In genomic region chr3:170179444-170179843, GRCh38 we compare ENCODE assay signal across 10 cellular contexts. TPM values are rescaled to one million over a fixed set of nuclear protein-coding genes. Genes with fewer than 3 reads are reported as not detected.
DNase-seq lines count a peak whose midpoint lies in the region; ATAC-seq and TF ChIP-seq lines count a peak whose summit lies in the region.
"Had no signal": no experiment of that assay in that cellular context is flagged by ENCODE, and none has a peak within 500 bp of the region (broad histone marks: within the 10 kb centered on the region; RNA-seq: fewer than 3 reads in every experiment).

No MANE protein-coding gene starts in this region.

- no peak for DNase-seq in activated CD4-positive, alpha-beta T cell treated with anti-CD3 and anti-CD28 coated beads, Interleukin-2, amount 10 ng/mL, durations not matched to agents 7 days and 5 days
- no peak for DNase-seq in activated CD4-positive, alpha-beta T cell treated with anti-CD3 and anti-CD28 coated beads for 1 hour
- DNase-seq in hepatocyte (ENCODE audit: low spot score) (no peak), suprapubic skin (ENCODE audit: low spot score in 2 of 2) (no peak), cerebellar cortex (ENCODE audit: low spot score) (no peak), HT-29 (ENCODE audit: low spot score) (no peak)
- DNase-seq: NCI-H345 had no signal

- H2AFZ ChIP-seq in hepatocyte = no peak overlapping the region

- no peaks in the 10 kb centered on the region for H3K27me3 ChIP-seq in hepatocyte
- H3K27me3 ChIP-seq in suprapubic skin = no peaks in the 10 kb centered on the region
- H3K27me3 ChIP-seq: tibial nerve had no signal

- TF ChIP-seq CTCF in VCaP (conservative IDR thresholded peaks at IDR 0.05) (no peak), hepatocyte (IDR thresholded peaks at IDR 0.05; ENCODE audit: poor library complexity) (no peak), suprapubic skin (IDR thresholded peaks at IDR 0.05) (no peak)

- peak overlapping the region; percentile 100 for H3K27ac Mint-ChIP-seq in activated CD4-positive, alpha-beta T cell treated with anti-CD3 and anti-CD28 coated beads, Interleukin-2, amount 10 ng/mL, durations not matched to agents 7 days and 5 days

- H3K4me1 Mint-ChIP-seq in activated CD4-positive, alpha-beta T cell treated with anti-CD3 and anti-CD28 coated beads, Interleukin-2, amount 10 ng/mL, durations not matched to agents 7 days and 5 days = peaks cover 33% of the 10 kb centered on the region

- peak overlapping the region; percentile 89 for H3K4me2 ChIP-seq in hepatocyte

- H3K36me3 Mint-ChIP-seq in activated CD4-positive, alpha-beta T cell treated with anti-CD3 and anti-CD28 coated beads, Interleukin-2, amount 10 ng/mL, durations not matched to agents 7 days and 5 days (ENCODE audit: low read depth) = peaks cover 35% of the 10 kb centered on the region

- POLR2A ChIA-PET in activated CD4-positive, alpha-beta T cell treated with anti-CD3 and anti-CD28 coated beads, Interleukin-2, amount 10 ng/mL, durations not matched to agents 7 days and 5 days (lab: Charles Lee) = no interaction called here

- no peak for TF ChIP-seq POLR2A in suprapubic skin (IDR thresholded peaks at IDR 0.05)

- peak overlapping the region; percentile 83 for H3K4me3 ChIP-seq in hepatocyte
- peak overlapping the region; percentile 98 for H3K4me3 ChIP-seq in suprapubic skin

- no peaks in the 10 kb centered on the region for H3K9me3 ChIP-seq in hepatocyte (ENCODE audit: low read depth)
- no peaks in the 10 kb centered on the region for H3K9me3 ChIP-seq in suprapubic skin
- H3K9me3 ChIP-seq: tibial nerve had no signal

- peak overlapping the region; percentile 93 for H3K27ac ChIP-seq in VCaP
- peak overlapping the region; percentile 95 for H3K27ac ChIP-seq in hepatocyte
- no peak overlapping the region for H3K27ac ChIP-seq in suprapubic skin

- peaks cover 27% of the 10 kb centered on the region for H4K20me1 ChIP-seq in hepatocyte (ENCODE audit: insufficient read depth, poor library complexity, severe bottlenecking)

- WGBS in hepatocyte (ENCODE audit: low lambda C conversion rate, missing lambda C conversion rate) = 76% methylated on average over 1 of the region's 1 CpG
- WGBS in suprapubic skin = 39% methylated on average over 1 of the region's 1 CpG

- ATAC-seq in GM21360 (IDR thresholded peaks at IDR 0.05; ENCODE audit: unreplicated experiment) = no peak

- peak overlapping the region; percentile 98 for H3K4me3 Mint-ChIP-seq in activated CD4-positive, alpha-beta T cell treated with anti-CD3 and anti-CD28 coated beads, Interleukin-2, amount 10 ng/mL, durations not matched to agents 7 days and 5 days

- H3K4me1 ChIP-seq in hepatocyte (ENCODE audit: insufficient read depth) (peaks cover 15% of the 10 kb centered on the region), suprapubic skin (peaks cover 17% of the 10 kb centered on the region)

- H3K27me3 Mint-ChIP-seq in activated CD4-positive, alpha-beta T cell treated with anti-CD3 and anti-CD28 coated beads, Interleukin-2, amount 10 ng/mL, durations not matched to agents 7 days and 5 days = no peaks in the 10 kb centered on the region

- no peaks in the 10 kb centered on the region for H3K9me3 Mint-ChIP-seq in activated CD4-positive, alpha-beta T cell treated with anti-CD3 and anti-CD28 coated beads, Interleukin-2, amount 10 ng/mL, durations not matched to agents 7 days and 5 days

- no peaks in the 10 kb centered on the region for H3K36me3 ChIP-seq in hepatocyte (replicated peaks; ENCODE audit: insufficient read depth, low read depth)
- H3K36me3 ChIP-seq in suprapubic skin = peaks cover 38% of the 10 kb centered on the region

- H3K9me2 ChIP-seq in hepatocyte (replicated peaks; ENCODE audit: insufficient read depth) = no peaks in the 10 kb centered on the region

- peaks cover 61% of the 10 kb centered on the region for H3K79me2 ChIP-seq in hepatocyte

- CTCF ChIA-PET in activated CD4-positive, alpha-beta T cell treated with anti-CD3 and anti-CD28 coated beads, Interleukin-2, amount 10 ng/mL, durations not matched to agents 7 days and 5 days (lab: Charles Lee) = interaction anchor here (0.5 to 1.1 kb wide), 3 partner anchors 16 to 208 kb away, joined by 3 to 4 read pairs (median 4); no protein-coding TSS in a partner anchor

- TF ChIP-seq EP300 in suprapubic skin (IDR thresholded peaks at IDR 0.05) = no peak

RNA-seq across cellular contexts. Expression of gene PHC3, which starts 2.1 kb away (rescaled TPM):
- 100 to 1,000 TPM in 1 of 2 experiments, 10 to 100 TPM in 1; 67.5 to 103 TPM for total RNA-seq in activated CD4-positive, alpha-beta T cell treated with anti-CD3 and anti-CD28 coated beads, Interleukin-2, amount 10 ng/mL, durations not matched to agents 7 days and 5 days
- total RNA-seq in hepatocyte = 36.2 and 36.6 TPM in 2 replicates
- 39.8 and 39.9 TPM in 2 replicates for polyA plus RNA-seq in hepatocyte
- 100 to 1,000 TPM in 1 of 4 donors, 10 to 100 TPM in 3; 37.9 to 106 (median 64.0) TPM for total RNA-seq in suprapubic skin
- 8.8 and 10.7 TPM in 2 replicates for total RNA-seq in HT-29 (2014; rRNA removed; shearing (Covaris generic))

RNA-seq across cellular contexts. Expression of gene PRKCI, which starts 42.8 kb away (rescaled TPM):
- total RNA-seq in activated CD4-positive, alpha-beta T cell treated with anti-CD3 and anti-CD28 coated beads, Interleukin-2, amount 10 ng/mL, durations not matched to agents 7 days and 5 days = 10 to 100 TPM; 24.5 to 26.5 TPM
- total RNA-seq in hepatocyte (47.3 and 51.8 TPM in 2 replicates), suprapubic skin (100 to 1,000 TPM in 1 of 4 donors, 10 to 100 TPM in 3; 33.5 to 125 (median 47.7) TPM)
- 25.8 and 28.6 TPM in 2 replicates for polyA plus RNA-seq in hepatocyte
- 33.3 and 37.4 TPM in 2 replicates for total RNA-seq in HT-29 (2014; rRNA removed; shearing (Covaris generic))
